In genomic region chr3:31106204-31106603, GRCh38 we compare ENCODE assay signal across 15 cellular contexts.
DNase-seq lines count a peak whose midpoint lies in the region; ATAC-seq, FAIRE-seq and TF ChIP-seq lines count a peak whose summit lies in the region.
"Had no signal": no experiment of that assay in that cellular context is flagged by ENCODE, and none has a peak within 500 bp of the region (broad histone marks: within the 10 kb centered on the region; RNA-seq: fewer than 3 reads in every experiment).

No MANE protein-coding gene starts in this region.

- H3K4me2 ChIP-seq in DND-41 (ENCODE audit: insufficient read depth, low read length) (no peak overlapping the region), K562 (ENCODE audit: insufficient read depth, low read length) (no peak overlapping the region)

- in situ Hi-C loops in K562 (cut with MboI), result no loop called here

- H2AFZ ChIP-seq in DND-41 (ENCODE audit: low read depth, low read length), result no peak overlapping the region
- H2AFZ ChIP-seq in K562 (ENCODE audit: low read depth, low read length), result no peak overlapping the region

- peak; percentile 18 to 52; a peak in 3 of 4 replicates for TF ChIP-seq RAD21 in K562 (CRISPR knock-in tag; conservative IDR thresholded peaks at IDR 0.05 in 1 of 2, IDR thresholded peaks at IDR 0.05 in 1 of 2)

- POLR2A ChIA-PET in K562 (lab: Yijun Ruan, JAX), result interaction anchor here (1.5 kb wide), 1 partner anchor 10 kb away, joined by 3 read pairs; no protein-coding TSS in a partner anchor

- DNase-seq in DND-41 (no peak), LoVo (ENCODE audit: low spot score) (peak; percentile 12), K562 (ENCODE audit: extremely low read depth in 1 of 4, low spot score in 3 of 4) (peak in 1 of 4 experiments; percentile 36), non-pigmented ciliary epithelial cell (ENCODE audit: low read depth) (peak; percentile 59), amniotic stem cell (lab: John Stamatoyannopoulos, UW) (no peak), NOMO-1 treated with DMSO at 0.1 percent for 48 hours (lab: John Stamatoyannopoulos, UW; ENCODE audit: unreplicated experiment) (no peak)
- DNase-seq in activated CD4-positive, alpha-beta T cell treated with anti-CD3 and anti-CD28 coated beads, Interleukin-2, amount 50 U/mL, for 1 hour, result no peak
- DNase-seq: activated T-cell treated with anti-CD3 and anti-CD28 coated beads, Interleukin-2, amount 50 U/mL, for 1 hour; DMS53; head of caudate nucleus; midbrain; NCI-H1092 treated with DMSO at 0.1 percent for 48 hours had no signal

- H3K4me1 ChIP-seq in DND-41 (ENCODE audit: insufficient read depth, low read length), result peaks cover 11% of the 10 kb centered on the region
- no peaks in the 10 kb centered on the region for H3K4me1 ChIP-seq in K562 (replicated peaks in 1 of 2; ENCODE audit: control insufficient read depth in 2 of 2, insufficient read depth in 2 of 2, low read length in 2 of 2)

- no peaks in the 10 kb centered on the region for H3K27me3 ChIP-seq in DND-41 (ENCODE audit: insufficient read depth, low read length, poor library complexity)
- no peaks in the 10 kb centered on the region for H3K27me3 ChIP-seq in K562 (ENCODE audit: control insufficient read depth in 2 of 2, insufficient read depth in 2 of 2, low read length in 2 of 2)

- FAIRE-seq in K562 (lab: Jason Lieb, UNC), result no peak
- FAIRE-seq: TTC549 had no signal

- no peak for TF ChIP-seq EP300 in K562 (IDR thresholded peaks at IDR 0.05; ENCODE audit: low read length)

- no peak overlapping the region for H3K27ac ChIP-seq in DND-41 (ENCODE audit: low read length)
- no peak overlapping the region for H3K27ac ChIP-seq in K562 (ENCODE audit: extremely low read depth, low read depth, low read length)

- CTCF ChIA-PET in K562 (lab: Yijun Ruan, JAX; ENCODE audit: low intra/inter-chr PET ratio), result no interaction called here

- H3K4me3 ChIP-seq in DND-41 (ENCODE audit: low read depth in 1 of 2, low read length in 2 of 2) (no peak overlapping the region), K562 (no peak overlapping the region)
- H3K4me3 ChIP-seq: skin epidermis had no signal

- ATAC-seq in DND-41 (ENCODE audit: insufficient read depth, low read depth), result no peak
- peak; percentile 49 for ATAC-seq in K562
- ATAC-seq in GM18520 (IDR thresholded peaks at IDR 0.05; ENCODE audit: unreplicated experiment), result no peak

- H3K36me3 ChIP-seq in DND-41 (ENCODE audit: insufficient read depth, low read length) (no peaks in the 10 kb centered on the region), K562 (ENCODE audit: control insufficient read depth, insufficient read depth, low read length) (no peaks in the 10 kb centered on the region)

- H3K79me2 ChIP-seq in DND-41 (ENCODE audit: insufficient read depth, low read length) (no peaks in the 10 kb centered on the region), K562 (ENCODE audit: control insufficient read depth, insufficient read depth, low read length) (no peaks in the 10 kb centered on the region)

- 0% methylated on average over 2 of the region's 2 CpGs for WGBS in K562 (ENCODE audit: insufficient coverage, low coverage, missing lambda C conversion rate)

- TF ChIP-seq CTCF in DND-41 (IDR thresholded peaks at IDR 0.05; ENCODE audit: borderline replicate concordance, extremely low read depth, low read length, poor library complexity, severe bottlenecking) (peak; percentile 16), K562 (IDR thresholded peaks at IDR 0.05 in 2 of 3, conservative IDR thresholded peaks at IDR 0.05 in 1 of 3; ENCODE audit: insufficient read depth in 2 of 3, low read depth in 1 of 3, low read length in 3 of 3) (no peak)

- no peaks in the 10 kb centered on the region for H3K9me1 ChIP-seq in K562 (ENCODE audit: control insufficient read depth, insufficient read depth, low read length)

- no TSS peak for BruUV-seq in K562 (replicated peaks; lab: Mats Ljungman, UMichigan)

- H3K9me3 ChIP-seq in DND-41 (ENCODE audit: insufficient read depth, low read length, severe bottlenecking) (no peaks in the 10 kb centered on the region), K562 (replicated peaks; ENCODE audit: control insufficient read depth, insufficient read depth, low read depth, low read length) (no peaks in the 10 kb centered on the region)

- intact Hi-C loops in K562 (cut with micrococcal nuclease), result no loop called here

- H4K20me1 ChIP-seq in DND-41 (ENCODE audit: insufficient read depth, low read length), result no peaks in the 10 kb centered on the region
- no peaks in the 10 kb centered on the region for H4K20me1 ChIP-seq in K562 (replicated peaks; ENCODE audit: control insufficient read depth, insufficient read depth, low read length)

- H3K9ac ChIP-seq in DND-41 (ENCODE audit: low read depth, low read length) (no peak overlapping the region), K562 (ENCODE audit: insufficient read depth in 1 of 2, low read depth in 2 of 2, low read length in 2 of 2) (no peak overlapping the region)

- TF ChIP-seq POLR2A in K562 (conservative IDR thresholded peaks at IDR 0.05), result no peak

TF ChIP-seq in K562, 482 proteins besides CTCF, POLR2A, EP300 and RAD21:
- TF ChIP-seq PHF8 (IDR thresholded peaks at IDR 0.05; ENCODE audit: borderline replicate concordance, low read length) (no peak), GTF2F1 (IDR thresholded peaks at IDR 0.05; ENCODE audit: low read depth, low read length) (no peak), RBM34 (IDR thresholded peaks at IDR 0.05; ENCODE audit: borderline replicate concordance, insufficient read depth, low read length) (no peak), ELF1 (tag; IDR thresholded peaks at IDR 0.05) (no peak), GMEB1 (CRISPR knock-in tag; IDR thresholded peaks at IDR 0.05) (no peak), ZNF174 (CRISPR knock-in tag; IDR thresholded peaks at IDR 0.05) (0 out of 2 replicates have a peak, but pooled peaks have one; percentile 7), MED1 (CRISPR knock-in tag; IDR thresholded peaks at IDR 0.05; ENCODE audit: borderline replicate concordance) (no peak), ZNF79 (CRISPR knock-in tag; IDR thresholded peaks at IDR 0.05; ENCODE audit: low read depth) (peak; percentile 38; the same call in 1 of the 2 replicates)

Comparison
In these comparisons a context has a peak if more than half of its experiments do, and no peak if none do; other contexts are left out.
1. DNase-seq: peak in LoVo (single experiment) and non-pigmented ciliary epithelial cell (single experiment); none in DND-41 (single experiment), amniotic stem cell (single experiment), NOMO-1 treated with DMSO at 0.1 percent for 48 hours (single experiment) and activated CD4-positive, alpha-beta T cell treated with anti-CD3 and anti-CD28 coated beads, Interleukin-2, amount 50 U/mL, for 1 hour (single experiment).